In the genomic region with DNA sequence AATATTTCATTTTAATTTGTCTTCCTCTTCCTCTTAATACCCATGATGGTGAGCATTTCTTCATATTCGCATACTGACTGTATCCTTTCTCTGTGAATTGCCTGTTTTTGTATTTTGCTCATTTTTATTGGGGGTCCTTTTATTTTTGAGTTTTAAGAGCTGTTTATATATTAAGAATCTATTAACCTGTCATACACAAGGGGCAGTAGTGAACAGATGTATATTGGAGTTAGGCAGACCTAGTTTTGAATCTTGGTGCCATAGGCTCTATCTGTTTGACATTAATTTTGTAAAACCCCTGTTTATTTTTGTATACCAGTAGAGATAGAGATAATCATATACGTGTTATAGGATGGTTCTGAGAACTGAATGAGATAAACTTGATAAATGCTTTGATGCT, we compare ENCODE assay signal across 20 cellular contexts. TPM values are rescaled to one million over a fixed set of nuclear protein-coding genes. Genes with fewer than 3 reads are reported as not detected.
"Had no signal": no experiment of that assay in that cellular context is flagged by ENCODE, and none has a peak within 500 bp of the region (broad histone marks: within the 10 kb centered on the region; RNA-seq: fewer than 3 reads in every experiment).

No MANE protein-coding gene starts in this region.

- H2AFZ ChIP-seq: hepatocyte, parathyroid adenoma had no signal

- H3K9me3 Mint-ChIP-seq: activated CD4-positive, alpha-beta T cell treated with anti-CD3 and anti-CD28 coated beads, Interleukin-2, amount 10 ng/mL, durations not matched to agents 7 days and 5 days; activated naive CD4-positive, alpha-beta T cell treated with anti-CD3 and anti-CD28 coated beads for 36 hours; activated T-helper 17 cell treated with anti-CD3 and anti-CD28 coated beads, Interleukin-2, amount 50 U/mL, for 72 hours; naive B cell; stimulated activated naive CD8-positive, alpha-beta T cell treated with anti-CD3 and anti-CD28 coated beads, Interleukin-15, Interleukin-2, amounts not matched to agents 100 ng/mL and 50 ng/mL, for 24 hours had no signal

- H3K27ac ChIP-seq: adrenal gland, colonic mucosa, hepatocyte, lower lobe of right lung, parathyroid adenoma, upper lobe of right lung had no signal

- DNase-seq: activated CD4-positive, alpha-beta T cell treated with anti-CD3 and anti-CD28 coated beads, Interleukin-2, amount 10 ng/mL, durations not matched to agents 7 days and 5 days; activated CD4-positive, CD25-positive, alpha-beta regulatory T cell; activated CD8-positive, alpha-beta memory T cell treated with anti-CD3 and anti-CD28 coated beads for 24 hours; activated naive CD4-positive, alpha-beta T cell treated with anti-CD3 and anti-CD28 coated beads for 36 hours; lower lobe of right lung; midbrain; naive B cell; stimulated activated CD4-positive, alpha-beta T cell treated with anti-CD3 and anti-CD28 coated beads, Interleukin-15, amount 100 ng/mL, for 24 hours; stimulated activated CD4-positive, alpha-beta T cell treated with anti-CD3 and anti-CD28 coated beads, Interleukin-4, amount 100 ng/mL, for 24 hours; T-helper 2 cell; upper lobe of right lung had no signal

- H3K9me3 ChIP-seq: adrenal gland, colonic mucosa, lower lobe of right lung, upper lobe of right lung had no signal

- H3K4me3 Mint-ChIP-seq: activated CD4-positive, alpha-beta T cell treated with anti-CD3 and anti-CD28 coated beads, Interleukin-2, amount 10 ng/mL, durations not matched to agents 7 days and 5 days; activated naive CD4-positive, alpha-beta T cell treated with anti-CD3 and anti-CD28 coated beads for 36 hours; activated T-helper 17 cell treated with anti-CD3 and anti-CD28 coated beads, Interleukin-2, amount 50 U/mL, for 72 hours; naive B cell; stimulated activated naive CD8-positive, alpha-beta T cell treated with anti-CD3 and anti-CD28 coated beads, Interleukin-15, Interleukin-2, amounts not matched to agents 100 ng/mL and 50 ng/mL, for 24 hours had no signal

- H3K4me3 ChIP-seq: adrenal gland, colonic mucosa, hepatocyte, lower lobe of right lung, upper lobe of right lung had no signal

- H3K4me2 ChIP-seq: hepatocyte had no signal

- H3K27me3 ChIP-seq: colonic mucosa, hepatocyte, upper lobe of right lung had no signal

- H3K4me1 ChIP-seq: adrenal gland, colonic mucosa, lower lobe of right lung, parathyroid adenoma, upper lobe of right lung had no signal

- H3K27ac Mint-ChIP-seq: activated CD4-positive, alpha-beta T cell treated with anti-CD3 and anti-CD28 coated beads, Interleukin-2, amount 10 ng/mL, durations not matched to agents 7 days and 5 days; activated naive CD4-positive, alpha-beta T cell treated with anti-CD3 and anti-CD28 coated beads for 36 hours; activated T-helper 17 cell treated with anti-CD3 and anti-CD28 coated beads, Interleukin-2, amount 50 U/mL, for 72 hours; naive B cell; stimulated activated naive CD8-positive, alpha-beta T cell treated with anti-CD3 and anti-CD28 coated beads, Interleukin-15, Interleukin-2, amounts not matched to agents 100 ng/mL and 50 ng/mL, for 24 hours had no signal

- H3K36me3 Mint-ChIP-seq: naive B cell had no signal

- H3K79me2 ChIP-seq: hepatocyte, parathyroid adenoma had no signal

- ATAC-seq: activated T-helper 17 cell treated with anti-CD3 and anti-CD28 coated beads, Interleukin-2, amount 50 U/mL, for 72 hours had no signal

- H3K36me3 ChIP-seq: adrenal gland, colonic mucosa, lower lobe of right lung, upper lobe of right lung had no signal

RNA-seq across cellular contexts. Expression of gene WFDC5, which starts 3.1 kb away (rescaled TPM):
- total RNA-seq: activated CD4-positive, alpha-beta T cell treated with anti-CD3 and anti-CD28 coated beads, Interleukin-2, amount 10 ng/mL, durations not matched to agents 7 days and 5 days; activated naive CD4-positive, alpha-beta T cell treated with anti-CD3 and anti-CD28 coated beads for 36 hours; adrenal gland; colonic mucosa; fibroblast of lung; renal cortical epithelial cell; temporal lobe had no signal
- polyA plus RNA-seq: adrenal gland, fibroblast of lung, hepatocyte had no signal

RNA-seq across cellular contexts. Expression of gene WFDC12, which starts 6.2 kb away (rescaled TPM):
- total RNA-seq: activated CD4-positive, alpha-beta T cell treated with anti-CD3 and anti-CD28 coated beads, Interleukin-2, amount 10 ng/mL, durations not matched to agents 7 days and 5 days; activated naive CD4-positive, alpha-beta T cell treated with anti-CD3 and anti-CD28 coated beads for 36 hours; activated T-helper 17 cell treated with anti-CD3 and anti-CD28 coated beads, Interleukin-2, amount 50 U/mL, for 72 hours; adrenal gland; colonic mucosa; fibroblast of lung; hepatocyte; renal cortical epithelial cell; temporal lobe had no signal
- polyA plus RNA-seq: adrenal gland, fibroblast of lung, hepatocyte had no signal

RNA-seq across cellular contexts. Expression of gene KCNS1, which starts 17.1 kb away (rescaled TPM):
- total RNA-seq: activated CD4-positive, alpha-beta T cell treated with anti-CD3 and anti-CD28 coated beads, Interleukin-2, amount 10 ng/mL, durations not matched to agents 7 days and 5 days had no signal

RNA-seq across cellular contexts. Expression of gene PI3, which starts 56.7 kb away (rescaled TPM):
- total RNA-seq: activated CD4-positive, alpha-beta T cell treated with anti-CD3 and anti-CD28 coated beads, Interleukin-2, amount 10 ng/mL, durations not matched to agents 7 days and 5 days; activated naive CD4-positive, alpha-beta T cell treated with anti-CD3 and anti-CD28 coated beads for 36 hours; activated T-helper 17 cell treated with anti-CD3 and anti-CD28 coated beads, Interleukin-2, amount 50 U/mL, for 72 hours; adrenal gland; fibroblast of lung; temporal lobe had no signal
- polyA plus RNA-seq: fibroblast of lung had no signal
